Comparison of ENCODE assay signal across 12 cellular contexts in genomic region chr15:74430510-74430951, GRCh38. TPM values are rescaled to one million over a fixed set of nuclear protein-coding genes. Genes with fewer than 3 reads are reported as not detected.
DNase-seq lines count a peak whose midpoint lies in the region; ATAC-seq and TF ChIP-seq lines count a peak whose summit lies in the region.
"Had no signal": no experiment of that assay in that cellular context is flagged by ENCODE, and none has a peak within 500 bp of the region (broad histone marks: within the 10 kb centered on the region; RNA-seq: fewer than 3 reads in every experiment).

No MANE protein-coding gene starts in this region.

- H3K9ac ChIP-seq in smooth muscle cell (ENCODE audit: low read depth): no peak overlapping the region

- H3K4me2 ChIP-seq in smooth muscle cell: peak overlapping the region; percentile 99

- no peak for DNase-seq in activated CD4-positive, alpha-beta T cell treated with anti-CD3 and anti-CD28 coated beads, Interleukin-2, amount 10 ng/mL, durations not matched to agents 24 days and 14 days
- DNase-seq in activated CD4-positive, alpha-beta T cell treated with anti-CD3 and anti-CD28 coated beads for 1 hour: no peak
- DNase-seq in smooth muscle cell (lab: John Stamatoyannopoulos, UW; ENCODE audit: unreplicated experiment) (no peak), type B pancreatic cell (ENCODE audit: extremely low spot score, unreplicated experiment) (no peak), AML-193 (lab: John Stamatoyannopoulos, UW) (no peak)
- DNase-seq: cerebellar nuclear complex, esophagus squamous epithelium, NCI-H146, NCI-H526 had no signal

- no peaks in the 10 kb centered on the region for H3K27me3 Mint-ChIP-seq in activated CD4-positive, alpha-beta T cell treated with anti-CD3 and anti-CD28 coated beads, Interleukin-2, amount 10 ng/mL, durations not matched to agents 24 days and 14 days
- peaks cover 1% of the 10 kb centered on the region for H3K27me3 Mint-ChIP-seq in IgD-negative memory B cell
- H3K27me3 Mint-ChIP-seq in dendritic cell treated with granulocyte-macrophage colony-stimulating factor and Interleukin-4, amounts not matched to agents 40 ng/mL and 50 ng/mL, for 4 days: peaks cover 25% of the 10 kb centered on the region
- peaks cover 26% of the 10 kb centered on the region for H3K27me3 Mint-ChIP-seq in type B pancreatic cell

- no peaks in the 10 kb centered on the region for H3K9me3 Mint-ChIP-seq in activated CD4-positive, alpha-beta T cell treated with anti-CD3 and anti-CD28 coated beads, Interleukin-2, amount 10 ng/mL, durations not matched to agents 24 days and 14 days
- H3K9me3 Mint-ChIP-seq in IgD-negative memory B cell (peaks cover 0 to 2% (median 0%) of the 10 kb centered on the region in 3 donors), type B pancreatic cell (no peaks in the 10 kb centered on the region)
- H3K9me3 Mint-ChIP-seq in dendritic cell treated with granulocyte-macrophage colony-stimulating factor and Interleukin-4, amounts not matched to agents 40 ng/mL and 50 ng/mL, for 4 days: no peaks in the 10 kb centered on the region

- H3K27me3 ChIP-seq in smooth muscle cell (ENCODE audit: low read depth): no peaks in the 10 kb centered on the region

- H2AFZ ChIP-seq in smooth muscle cell (ENCODE audit: low read depth): no peak overlapping the region

- H3K4me3 Mint-ChIP-seq in activated CD4-positive, alpha-beta T cell treated with anti-CD3 and anti-CD28 coated beads, Interleukin-2, amount 10 ng/mL, durations not matched to agents 24 days and 14 days: peak overlapping the region; percentile 95
- H3K4me3 Mint-ChIP-seq in IgD-negative memory B cell (peak overlapping the region; percentile 85 to 98 (median 91)), type B pancreatic cell (no peak overlapping the region)
- H3K4me3 Mint-ChIP-seq in dendritic cell treated with granulocyte-macrophage colony-stimulating factor and Interleukin-4, amounts not matched to agents 40 ng/mL and 50 ng/mL, for 4 days: no peak overlapping the region

- WGBS in smooth muscle cell (ENCODE audit: low lambda C conversion rate): 70% methylated on average over 6 of the region's 6 CpGs

- no peaks in the 10 kb centered on the region for H3K36me3 ChIP-seq in smooth muscle cell (ENCODE audit: low read depth)
- H3K36me3 ChIP-seq: esophagus squamous epithelium had no signal

- H3K9me3 ChIP-seq in smooth muscle cell (replicated peaks; ENCODE audit: low read depth): no peaks in the 10 kb centered on the region
- H3K9me3 ChIP-seq: esophagus squamous epithelium had no signal

- H3K27ac ChIP-seq in smooth muscle cell (ENCODE audit: low read depth): no peak overlapping the region
- H3K27ac ChIP-seq: esophagus squamous epithelium had no signal

- H4K20me1 ChIP-seq in smooth muscle cell (ENCODE audit: low read depth): peaks cover 74% of the 10 kb centered on the region

- peak overlapping the region; percentile 10 for H3K4me3 ChIP-seq in smooth muscle cell

- peaks cover 86% of the 10 kb centered on the region for H3K79me2 ChIP-seq in smooth muscle cell (ENCODE audit: low read depth)

- H3K4me1 ChIP-seq in smooth muscle cell (ENCODE audit: low read depth): peaks cover 23% of the 10 kb centered on the region

- H3K36me3 Mint-ChIP-seq in activated CD4-positive, alpha-beta T cell treated with anti-CD3 and anti-CD28 coated beads, Interleukin-2, amount 10 ng/mL, durations not matched to agents 24 days and 14 days (ENCODE audit: low read depth): peaks cover 52% of the 10 kb centered on the region
- H3K36me3 Mint-ChIP-seq in IgD-negative memory B cell (no peaks in the 10 kb centered on the region), type B pancreatic cell (no peaks in the 10 kb centered on the region)
- peaks cover 22% of the 10 kb centered on the region for H3K36me3 Mint-ChIP-seq in dendritic cell treated with granulocyte-macrophage colony-stimulating factor and Interleukin-4, amounts not matched to agents 40 ng/mL and 50 ng/mL, for 4 days (ENCODE audit: low read depth)

- peaks cover 76% of the 10 kb centered on the region for H3K4me1 Mint-ChIP-seq in activated CD4-positive, alpha-beta T cell treated with anti-CD3 and anti-CD28 coated beads, Interleukin-2, amount 10 ng/mL, durations not matched to agents 24 days and 14 days
- H3K4me1 Mint-ChIP-seq in IgD-negative memory B cell (peaks cover 58 to 76% (median 66%) of the 10 kb centered on the region in 3 donors), type B pancreatic cell (ENCODE audit: unreplicated experiment) (peaks cover 17% of the 10 kb centered on the region)
- H3K4me1 Mint-ChIP-seq in dendritic cell treated with granulocyte-macrophage colony-stimulating factor and Interleukin-4, amounts not matched to agents 40 ng/mL and 50 ng/mL, for 4 days (ENCODE audit: low read depth): peaks cover 89% of the 10 kb centered on the region

- no peak for TF ChIP-seq CTCF in smooth muscle cell (IDR thresholded peaks at IDR 0.05; ENCODE audit: borderline replicate concordance, insufficient read depth, poor library complexity, severe bottlenecking)
- no peak for TF ChIP-seq CTCF in type B pancreatic cell (conservative IDR thresholded peaks at IDR 0.05)

- ATAC-seq in GM21390 (IDR thresholded peaks at IDR 0.05; ENCODE audit: unreplicated experiment): no peak

- H3F3A ChIP-seq in smooth muscle cell (ENCODE audit: low read depth): peaks cover 4% of the 10 kb centered on the region

- intact Hi-C loops in activated CD4-positive, alpha-beta T cell treated with anti-CD3 and anti-CD28 coated beads, Interleukin-2, amount 10 ng/mL, durations not matched to agents 24 days and 14 days (cut with micrococcal nuclease): loop anchor here (10.0 kb wide), 1 partner anchor 114 kb away; the partner anchor contains the start of gene ARID3B
- intact Hi-C loops in dendritic cell treated with granulocyte-macrophage colony-stimulating factor and Interleukin-4, amounts not matched to agents 40 ng/mL and 50 ng/mL, for 4 days (cut with micrococcal nuclease): no loop called here

- H3K27ac Mint-ChIP-seq in activated CD4-positive, alpha-beta T cell treated with anti-CD3 and anti-CD28 coated beads, Interleukin-2, amount 10 ng/mL, durations not matched to agents 24 days and 14 days: peak overlapping the region; percentile 83
- H3K27ac Mint-ChIP-seq in IgD-negative memory B cell (peak overlapping the region; percentile 75 to 92 (median 85)), type B pancreatic cell (no peak overlapping the region)
- peak overlapping the region; percentile 89 for H3K27ac Mint-ChIP-seq in dendritic cell treated with granulocyte-macrophage colony-stimulating factor and Interleukin-4, amounts not matched to agents 40 ng/mL and 50 ng/mL, for 4 days

RNA-seq across cellular contexts. Expression of gene SEMA7A, which starts 3.2 kb away (rescaled TPM):
- total RNA-seq in activated CD4-positive, alpha-beta T cell treated with anti-CD3 and anti-CD28 coated beads, Interleukin-2, amount 10 ng/mL, durations not matched to agents 24 days and 14 days: 88.0 and 89.6 TPM in 2 replicates
- polyA plus RNA-seq in IgD-negative memory B cell (5.0 TPM), smooth muscle cell (9.3 and 14.9 TPM in 2 replicates)
- total RNA-seq in smooth muscle cell (33.7 and 44.5 TPM in 2 replicates), type B pancreatic cell (ENCODE audit: low replicate concordance) (6.3 and 11.2 TPM in 2 replicates)

RNA-seq across cellular contexts. Expression of gene UBL7, which starts 30.4 kb away (rescaled TPM):
- 53.5 and 62.1 TPM in 2 replicates for total RNA-seq in activated CD4-positive, alpha-beta T cell treated with anti-CD3 and anti-CD28 coated beads, Interleukin-2, amount 10 ng/mL, durations not matched to agents 24 days and 14 days
- 123 TPM for polyA plus RNA-seq in IgD-negative memory B cell
- 54.5 and 60.6 TPM in 2 replicates for total RNA-seq in smooth muscle cell
- 64.4 and 64.8 TPM in 2 replicates for polyA plus RNA-seq in smooth muscle cell
- total RNA-seq in type B pancreatic cell (ENCODE audit: low replicate concordance): 42.0 and 57.0 TPM in 2 replicates

Comparison
In these comparisons a context has a peak if more than half of its experiments do, and no peak if none do; other contexts are left out.
1. H3K4me3 Mint-ChIP-seq: peak in activated CD4-positive, alpha-beta T cell treated with anti-CD3 and anti-CD28 coated beads, Interleukin-2, amount 10 ng/mL, durations not matched to agents 24 days and 14 days (single experiment) and IgD-negative memory B cell (4 of 4); none in dendritic cell treated with granulocyte-macrophage colony-stimulating factor and Interleukin-4, amounts not matched to agents 40 ng/mL and 50 ng/mL, for 4 days (single experiment) and type B pancreatic cell (single experiment).